2 cellular contexts compared by ENCODE assay signal in the genomic region with DNA sequence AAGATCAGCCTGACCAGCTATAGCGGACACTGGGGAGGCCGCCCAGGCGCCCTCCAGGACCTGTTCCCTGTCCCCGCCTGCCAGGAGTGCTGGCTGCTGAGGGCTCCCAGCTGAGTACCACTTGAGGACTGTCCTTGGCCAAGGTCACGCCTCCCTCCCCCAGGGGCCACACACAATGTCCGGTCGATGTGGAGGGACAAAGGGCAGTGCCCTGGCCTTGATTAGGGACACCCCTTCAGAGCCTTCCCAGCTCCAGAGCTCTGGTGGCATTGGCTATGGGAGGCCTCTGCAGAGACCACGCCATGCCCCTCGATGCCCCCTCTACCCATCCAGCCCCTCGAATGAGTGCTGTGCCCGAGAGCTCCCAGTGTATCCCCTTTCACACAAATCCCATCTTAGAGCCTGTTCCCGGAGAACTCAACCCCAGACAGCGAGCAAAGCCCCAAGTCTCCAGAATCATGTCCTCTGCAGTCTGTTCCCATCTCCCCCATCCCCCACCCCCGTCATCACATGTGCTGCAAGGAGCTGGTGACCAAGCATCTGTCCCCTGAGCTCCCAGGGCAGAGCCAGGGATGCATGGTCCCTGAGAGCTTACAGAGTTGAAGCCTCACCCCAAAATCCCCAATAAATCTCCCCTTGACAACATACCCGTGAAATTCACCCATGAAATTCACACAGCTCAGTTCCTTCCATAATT.
TF ChIP-seq lines count a peak whose summit lies in the region.

No MANE protein-coding gene starts in this region.

TF ChIP-seq in H1, 55 proteins besides CTCF, POLR2A, EP300 and RAD21 (continued from another document):
- TF ChIP-seq, protein P1, sequence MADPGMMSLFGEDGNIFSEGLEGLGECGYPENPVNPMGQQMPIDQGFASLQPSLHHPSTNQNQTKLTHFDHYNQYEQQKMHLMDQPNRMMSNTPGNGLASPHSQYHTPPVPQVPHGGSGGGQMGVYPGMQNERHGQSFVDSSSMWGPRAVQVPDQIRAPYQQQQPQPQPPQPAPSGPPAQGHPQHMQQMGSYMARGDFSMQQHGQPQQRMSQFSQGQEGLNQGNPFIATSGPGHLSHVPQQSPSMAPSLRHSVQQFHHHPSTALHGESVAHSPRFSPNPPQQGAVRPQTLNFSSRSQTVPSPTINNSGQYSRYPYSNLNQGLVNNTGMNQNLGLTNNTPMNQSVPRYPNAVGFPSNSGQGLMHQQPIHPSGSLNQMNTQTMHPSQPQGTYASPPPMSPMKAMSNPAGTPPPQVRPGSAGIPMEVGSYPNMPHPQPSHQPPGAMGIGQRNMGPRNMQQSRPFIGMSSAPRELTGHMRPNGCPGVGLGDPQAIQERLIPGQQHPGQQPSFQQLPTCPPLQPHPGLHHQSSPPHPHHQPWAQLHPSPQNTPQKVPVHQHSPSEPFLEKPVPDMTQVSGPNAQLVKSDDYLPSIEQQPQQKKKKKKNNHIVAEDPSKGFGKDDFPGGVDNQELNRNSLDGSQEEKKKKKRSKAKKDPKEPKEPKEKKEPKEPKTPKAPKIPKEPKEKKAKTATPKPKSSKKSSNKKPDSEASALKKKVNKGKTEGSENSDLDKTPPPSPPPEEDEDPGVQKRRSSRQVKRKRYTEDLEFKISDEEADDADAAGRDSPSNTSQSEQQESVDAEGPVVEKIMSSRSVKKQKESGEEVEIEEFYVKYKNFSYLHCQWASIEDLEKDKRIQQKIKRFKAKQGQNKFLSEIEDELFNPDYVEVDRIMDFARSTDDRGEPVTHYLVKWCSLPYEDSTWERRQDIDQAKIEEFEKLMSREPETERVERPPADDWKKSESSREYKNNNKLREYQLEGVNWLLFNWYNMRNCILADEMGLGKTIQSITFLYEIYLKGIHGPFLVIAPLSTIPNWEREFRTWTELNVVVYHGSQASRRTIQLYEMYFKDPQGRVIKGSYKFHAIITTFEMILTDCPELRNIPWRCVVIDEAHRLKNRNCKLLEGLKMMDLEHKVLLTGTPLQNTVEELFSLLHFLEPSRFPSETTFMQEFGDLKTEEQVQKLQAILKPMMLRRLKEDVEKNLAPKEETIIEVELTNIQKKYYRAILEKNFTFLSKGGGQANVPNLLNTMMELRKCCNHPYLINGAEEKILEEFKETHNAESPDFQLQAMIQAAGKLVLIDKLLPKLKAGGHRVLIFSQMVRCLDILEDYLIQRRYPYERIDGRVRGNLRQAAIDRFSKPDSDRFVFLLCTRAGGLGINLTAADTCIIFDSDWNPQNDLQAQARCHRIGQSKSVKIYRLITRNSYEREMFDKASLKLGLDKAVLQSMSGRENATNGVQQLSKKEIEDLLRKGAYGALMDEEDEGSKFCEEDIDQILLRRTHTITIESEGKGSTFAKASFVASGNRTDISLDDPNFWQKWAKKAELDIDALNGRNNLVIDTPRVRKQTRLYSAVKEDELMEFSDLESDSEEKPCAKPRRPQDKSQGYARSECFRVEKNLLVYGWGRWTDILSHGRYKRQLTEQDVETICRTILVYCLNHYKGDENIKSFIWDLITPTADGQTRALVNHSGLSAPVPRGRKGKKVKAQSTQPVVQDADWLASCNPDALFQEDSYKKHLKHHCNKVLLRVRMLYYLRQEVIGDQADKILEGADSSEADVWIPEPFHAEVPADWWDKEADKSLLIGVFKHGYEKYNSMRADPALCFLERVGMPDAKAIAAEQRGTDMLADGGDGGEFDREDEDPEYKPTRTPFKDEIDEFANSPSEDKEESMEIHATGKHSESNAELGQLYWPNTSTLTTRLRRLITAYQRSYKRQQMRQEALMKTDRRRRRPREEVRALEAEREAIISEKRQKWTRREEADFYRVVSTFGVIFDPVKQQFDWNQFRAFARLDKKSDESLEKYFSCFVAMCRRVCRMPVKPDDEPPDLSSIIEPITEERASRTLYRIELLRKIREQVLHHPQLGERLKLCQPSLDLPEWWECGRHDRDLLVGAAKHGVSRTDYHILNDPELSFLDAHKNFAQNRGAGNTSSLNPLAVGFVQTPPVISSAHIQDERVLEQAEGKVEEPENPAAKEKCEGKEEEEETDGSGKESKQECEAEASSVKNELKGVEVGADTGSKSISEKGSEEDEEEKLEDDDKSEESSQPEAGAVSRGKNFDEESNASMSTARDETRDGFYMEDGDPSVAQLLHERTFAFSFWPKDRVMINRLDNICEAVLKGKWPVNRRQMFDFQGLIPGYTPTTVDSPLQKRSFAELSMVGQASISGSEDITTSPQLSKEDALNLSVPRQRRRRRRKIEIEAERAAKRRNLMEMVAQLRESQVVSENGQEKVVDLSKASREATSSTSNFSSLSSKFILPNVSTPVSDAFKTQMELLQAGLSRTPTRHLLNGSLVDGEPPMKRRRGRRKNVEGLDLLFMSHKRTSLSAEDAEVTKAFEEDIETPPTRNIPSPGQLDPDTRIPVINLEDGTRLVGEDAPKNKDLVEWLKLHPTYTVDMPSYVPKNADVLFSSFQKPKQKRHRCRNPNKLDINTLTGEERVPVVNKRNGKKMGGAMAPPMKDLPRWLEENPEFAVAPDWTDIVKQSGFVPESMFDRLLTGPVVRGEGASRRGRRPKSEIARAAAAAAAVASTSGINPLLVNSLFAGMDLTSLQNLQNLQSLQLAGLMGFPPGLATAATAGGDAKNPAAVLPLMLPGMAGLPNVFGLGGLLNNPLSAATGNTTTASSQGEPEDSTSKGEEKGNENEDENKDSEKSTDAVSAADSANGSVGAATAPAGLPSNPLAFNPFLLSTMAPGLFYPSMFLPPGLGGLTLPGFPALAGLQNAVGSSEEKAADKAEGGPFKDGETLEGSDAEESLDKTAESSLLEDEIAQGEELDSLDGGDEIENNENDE (IDR thresholded peaks at IDR 0.05; ENCODE audit: insufficient replicate concordance, low read length), result no peak
- TF ChIP-seq, protein P2, sequence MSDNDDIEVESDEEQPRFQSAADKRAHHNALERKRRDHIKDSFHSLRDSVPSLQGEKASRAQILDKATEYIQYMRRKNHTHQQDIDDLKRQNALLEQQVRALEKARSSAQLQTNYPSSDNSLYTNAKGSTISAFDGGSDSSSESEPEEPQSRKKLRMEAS (IDR thresholded peaks at IDR 0.05), result no peak

TF ChIP-seq in HepG2, 621 proteins besides CTCF, POLR2A, EP300 and RAD21 (continued from another document and continues in another):
- TF ChIP-seq, protein P3, sequence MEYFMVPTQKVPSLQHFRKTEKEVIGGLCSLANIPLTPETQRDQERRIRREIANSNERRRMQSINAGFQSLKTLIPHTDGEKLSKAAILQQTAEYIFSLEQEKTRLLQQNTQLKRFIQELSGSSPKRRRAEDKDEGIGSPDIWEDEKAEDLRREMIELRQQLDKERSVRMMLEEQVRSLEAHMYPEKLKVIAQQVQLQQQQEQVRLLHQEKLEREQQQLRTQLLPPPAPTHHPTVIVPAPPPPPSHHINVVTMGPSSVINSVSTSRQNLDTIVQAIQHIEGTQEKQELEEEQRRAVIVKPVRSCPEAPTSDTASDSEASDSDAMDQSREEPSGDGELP (IDR thresholded peaks at IDR 0.05; ENCODE audit: borderline replicate concordance, low read depth), result peak; percentile 61; the same call in 1 of the 2 replicates
- TF ChIP-seq HDAC2 (CRISPR knock-in tag; IDR thresholded peaks at IDR 0.05), result peak; percentile 67; the same call in 1 of the 2 replicates
- peak; percentile 94 for TF ChIP-seq RXRB (CRISPR knock-in tag; IDR thresholded peaks at IDR 0.05; ENCODE audit: borderline replicate concordance)
- TF ChIP-seq, protein P4, sequence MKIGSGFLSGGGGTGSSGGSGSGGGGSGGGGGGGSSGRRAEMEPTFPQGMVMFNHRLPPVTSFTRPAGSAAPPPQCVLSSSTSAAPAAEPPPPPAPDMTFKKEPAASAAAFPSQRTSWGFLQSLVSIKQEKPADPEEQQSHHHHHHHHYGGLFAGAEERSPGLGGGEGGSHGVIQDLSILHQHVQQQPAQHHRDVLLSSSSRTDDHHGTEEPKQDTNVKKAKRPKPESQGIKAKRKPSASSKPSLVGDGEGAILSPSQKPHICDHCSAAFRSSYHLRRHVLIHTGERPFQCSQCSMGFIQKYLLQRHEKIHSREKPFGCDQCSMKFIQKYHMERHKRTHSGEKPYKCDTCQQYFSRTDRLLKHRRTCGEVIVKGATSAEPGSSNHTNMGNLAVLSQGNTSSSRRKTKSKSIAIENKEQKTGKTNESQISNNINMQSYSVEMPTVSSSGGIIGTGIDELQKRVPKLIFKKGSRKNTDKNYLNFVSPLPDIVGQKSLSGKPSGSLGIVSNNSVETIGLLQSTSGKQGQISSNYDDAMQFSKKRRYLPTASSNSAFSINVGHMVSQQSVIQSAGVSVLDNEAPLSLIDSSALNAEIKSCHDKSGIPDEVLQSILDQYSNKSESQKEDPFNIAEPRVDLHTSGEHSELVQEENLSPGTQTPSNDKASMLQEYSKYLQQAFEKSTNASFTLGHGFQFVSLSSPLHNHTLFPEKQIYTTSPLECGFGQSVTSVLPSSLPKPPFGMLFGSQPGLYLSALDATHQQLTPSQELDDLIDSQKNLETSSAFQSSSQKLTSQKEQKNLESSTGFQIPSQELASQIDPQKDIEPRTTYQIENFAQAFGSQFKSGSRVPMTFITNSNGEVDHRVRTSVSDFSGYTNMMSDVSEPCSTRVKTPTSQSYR (CRISPR knock-in tag; IDR thresholded peaks at IDR 0.05; ENCODE audit: borderline replicate concordance), result peak; percentile 86; the same call in 1 of the 2 replicates
- no peak for TF ChIP-seq WIZ (CRISPR knock-in tag; IDR thresholded peaks at IDR 0.05)
- TF ChIP-seq ZNF782 (CRISPR knock-in tag; IDR thresholded peaks at IDR 0.05; ENCODE audit: borderline replicate concordance), result peak; percentile 60; the same call in 1 of the 2 replicates
- TF ChIP-seq KDM6A (CRISPR knock-in tag; IDR thresholded peaks at IDR 0.05; ENCODE audit: low read depth), result 0 out of 2 replicates have a peak, but pooled peaks have one; percentile 35
- TF ChIP-seq, protein P5, sequence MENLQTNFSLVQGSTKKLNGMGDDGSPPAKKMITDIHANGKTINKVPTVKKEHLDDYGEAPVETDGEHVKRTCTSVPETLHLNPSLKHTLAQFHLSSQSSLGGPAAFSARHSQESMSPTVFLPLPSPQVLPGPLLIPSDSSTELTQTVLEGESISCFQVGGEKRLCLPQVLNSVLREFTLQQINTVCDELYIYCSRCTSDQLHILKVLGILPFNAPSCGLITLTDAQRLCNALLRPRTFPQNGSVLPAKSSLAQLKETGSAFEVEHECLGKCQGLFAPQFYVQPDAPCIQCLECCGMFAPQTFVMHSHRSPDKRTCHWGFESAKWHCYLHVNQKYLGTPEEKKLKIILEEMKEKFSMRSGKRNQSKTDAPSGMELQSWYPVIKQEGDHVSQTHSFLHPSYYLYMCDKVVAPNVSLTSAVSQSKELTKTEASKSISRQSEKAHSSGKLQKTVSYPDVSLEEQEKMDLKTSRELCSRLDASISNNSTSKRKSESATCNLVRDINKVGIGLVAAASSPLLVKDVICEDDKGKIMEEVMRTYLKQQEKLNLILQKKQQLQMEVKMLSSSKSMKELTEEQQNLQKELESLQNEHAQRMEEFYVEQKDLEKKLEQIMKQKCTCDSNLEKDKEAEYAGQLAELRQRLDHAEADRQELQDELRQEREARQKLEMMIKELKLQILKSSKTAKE (CRISPR knock-in tag; IDR thresholded peaks at IDR 0.05; ENCODE audit: borderline replicate concordance), result peak; percentile 65
- no peak for TF ChIP-seq NRL (CRISPR knock-in tag; IDR thresholded peaks at IDR 0.05; ENCODE audit: borderline replicate concordance)
- peak; percentile 56; the same call in 1 of the 2 replicates for TF ChIP-seq ETV5 (CRISPR knock-in tag; IDR thresholded peaks at IDR 0.05; ENCODE audit: borderline replicate concordance)
- no peak for TF ChIP-seq MEF2D (CRISPR knock-in tag; IDR thresholded peaks at IDR 0.05)
- TF ChIP-seq, protein P6, sequence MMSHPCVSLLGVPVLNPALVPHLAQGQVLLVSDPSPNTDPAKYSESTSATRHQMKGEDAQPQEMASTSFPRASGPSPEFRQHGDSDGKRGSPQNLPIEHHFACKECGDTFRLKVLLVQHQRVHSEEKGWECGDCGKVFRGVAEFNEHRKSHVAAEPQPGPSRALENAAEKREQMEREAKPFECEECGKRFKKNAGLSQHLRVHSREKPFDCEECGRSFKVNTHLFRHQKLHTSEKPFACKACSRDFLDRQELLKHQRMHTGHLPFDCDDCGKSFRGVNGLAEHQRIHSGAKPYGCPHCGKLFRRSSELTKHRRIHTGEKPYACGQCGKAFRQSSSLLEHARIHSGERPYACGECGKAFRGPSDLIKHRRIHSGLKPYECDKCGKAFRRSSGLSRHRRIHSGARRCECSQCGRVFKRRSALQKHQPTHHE (CRISPR knock-in tag; IDR thresholded peaks at IDR 0.05; ENCODE audit: borderline replicate concordance), result peak; percentile 38; the same call in 1 of the 2 replicates
- TF ChIP-seq ZBTB38 (CRISPR knock-in tag; IDR thresholded peaks at IDR 0.05), result peak; percentile 92
- 0 out of 2 replicates have a peak, but pooled peaks have one; percentile 57 for TF ChIP-seq ZNF232 (CRISPR knock-in tag; IDR thresholded peaks at IDR 0.05; ENCODE audit: borderline replicate concordance)
- TF ChIP-seq ZNF709 (CRISPR knock-in tag; IDR thresholded peaks at IDR 0.05), result no peak
- peak; percentile 35; the same call in 1 of the 2 replicates for TF ChIP-seq PPARG (CRISPR knock-in tag; conservative IDR thresholded peaks at IDR 0.05)
- TF ChIP-seq PITX1 (CRISPR knock-in tag; IDR thresholded peaks at IDR 0.05), result peak; percentile 27; the same call in 1 of the 2 replicates
- TF ChIP-seq, protein P7, sequence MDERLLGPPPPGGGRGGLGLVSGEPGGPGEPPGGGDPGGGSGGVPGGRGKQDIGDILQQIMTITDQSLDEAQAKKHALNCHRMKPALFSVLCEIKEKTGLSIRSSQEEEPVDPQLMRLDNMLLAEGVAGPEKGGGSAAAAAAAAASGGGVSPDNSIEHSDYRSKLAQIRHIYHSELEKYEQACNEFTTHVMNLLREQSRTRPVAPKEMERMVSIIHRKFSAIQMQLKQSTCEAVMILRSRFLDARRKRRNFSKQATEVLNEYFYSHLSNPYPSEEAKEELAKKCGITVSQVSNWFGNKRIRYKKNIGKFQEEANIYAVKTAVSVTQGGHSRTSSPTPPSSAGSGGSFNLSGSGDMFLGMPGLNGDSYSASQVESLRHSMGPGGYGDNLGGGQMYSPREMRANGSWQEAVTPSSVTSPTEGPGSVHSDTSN (CRISPR knock-in tag; IDR thresholded peaks at IDR 0.05), result no peak
- TF ChIP-seq MED13 (CRISPR knock-in tag; IDR thresholded peaks at IDR 0.05), result no peak
- 0 out of 2 replicates have a peak, but pooled peaks have one; percentile 46 for TF ChIP-seq ZNF589 (CRISPR knock-in tag; conservative IDR thresholded peaks at IDR 0.05)
- TF ChIP-seq HNF4A (CRISPR knock-in tag; IDR thresholded peaks at IDR 0.05), result peak; percentile 94
- peak; percentile 34; the same call in 1 of the 2 replicates for TF ChIP-seq MEIS1 (CRISPR knock-in tag; IDR thresholded peaks at IDR 0.05; ENCODE audit: borderline replicate concordance)
- TF ChIP-seq SPEN (CRISPR knock-in tag; IDR thresholded peaks at IDR 0.05; ENCODE audit: low read depth), result peak; percentile 55; the same call in 1 of the 2 replicates
- TF ChIP-seq SIX1 (CRISPR knock-in tag; IDR thresholded peaks at IDR 0.05; ENCODE audit: borderline replicate concordance), result no peak
- TF ChIP-seq ZNF160 (CRISPR knock-in tag; IDR thresholded peaks at IDR 0.05), result peak; percentile 52; the same call in 1 of the 2 replicates
- peak; percentile 50; the same call in 1 of the 2 replicates for TF ChIP-seq ZNF678 (CRISPR knock-in tag; IDR thresholded peaks at IDR 0.05)
- TF ChIP-seq MYNN (CRISPR knock-in tag; IDR thresholded peaks at IDR 0.05; ENCODE audit: low read depth), result no peak
- 0 out of 2 replicates have a peak, but pooled peaks have one; percentile 35 for TF ChIP-seq ZNF430 (CRISPR knock-in tag; IDR thresholded peaks at IDR 0.05)
